16 cellular contexts compared by ENCODE assay signal in the genomic region with DNA sequence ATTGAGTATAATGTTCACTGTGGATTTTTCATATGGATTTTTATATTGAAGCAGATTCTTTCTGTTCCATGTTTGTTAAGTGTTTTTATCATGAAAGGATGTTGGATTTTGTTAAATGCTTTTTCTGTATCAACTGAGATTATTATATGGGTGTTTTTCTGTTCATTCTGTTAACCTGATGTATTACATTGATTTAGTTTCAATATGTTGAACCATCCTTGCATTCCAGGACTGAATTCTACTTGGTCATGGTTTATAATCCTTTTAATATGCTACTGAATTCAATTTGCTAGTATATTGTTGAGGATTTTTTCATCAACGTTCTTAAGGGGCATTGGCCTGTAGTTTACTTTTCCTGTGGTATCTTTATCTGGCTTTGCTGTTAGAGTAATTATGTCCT. TPM values are rescaled to one million over a fixed set of nuclear protein-coding genes. Genes with fewer than 3 reads are reported as not detected.
A peak's percentile ranks its signal among the peaks of the same experiment; 100 is the strongest.
DNase-seq lines count a peak whose midpoint lies in the region; ATAC-seq, FAIRE-seq and TF ChIP-seq lines count a peak whose summit lies in the region.
"Had no signal": no experiment of that assay in that cellular context is flagged by ENCODE, and none has a peak within 500 bp of the region (broad histone marks: within the 10 kb centered on the region; RNA-seq: fewer than 3 reads in every experiment).

No MANE protein-coding gene starts in this region.

- TF ChIP-seq RAD21 in K562 (CRISPR knock-in tag; conservative IDR thresholded peaks at IDR 0.05 in 1 of 2, IDR thresholded peaks at IDR 0.05 in 1 of 2): no peak

- H3K27me3 ChIP-seq in K562 (ENCODE audit: control insufficient read depth in 2 of 2, insufficient read depth in 2 of 2, low read length in 2 of 2) (no peaks in the 10 kb centered on the region), H7 (ENCODE audit: control insufficient read depth, insufficient read depth, low read length) (no peaks in the 10 kb centered on the region)

- no peak overlapping the region for H3K27ac ChIP-seq in K562 (ENCODE audit: extremely low read depth, low read depth, low read length)

- no peaks in the 10 kb centered on the region for H3K4me1 ChIP-seq in K562 (replicated peaks in 1 of 2; ENCODE audit: control insufficient read depth in 2 of 2, insufficient read depth in 2 of 2, low read length in 2 of 2)

- intact Hi-C loops in K562 (cut with micrococcal nuclease): loop anchor here (10.0 kb wide), 1 partner anchor 556 kb away; no protein-coding TSS in a partner anchor
- intact Hi-C loops in sciatic nerve (cut with DNase I): no loop called here

- no TSS peak for BruUV-seq in K562 (replicated peaks; lab: Mats Ljungman, UMichigan)

- H3K4me3 ChIP-seq in K562: no peak overlapping the region
- no peak overlapping the region for H3K4me3 ChIP-seq in H7 (ENCODE audit: insufficient read depth, low read depth, low read length)
- H3K4me3 ChIP-seq: GM23338 had no signal

- DNase-seq in NCI-H2227 (lab: John Stamatoyannopoulos, UW; ENCODE audit: unreplicated experiment) (peak; percentile 13), NCI-H2227 treated with DMSO at 0.1 percent for 48 hours (lab: John Stamatoyannopoulos, UW) (no peak), NAMALWA (ENCODE audit: low spot score) (peak; percentile 11), K562 (ENCODE audit: extremely low read depth in 1 of 4, low spot score in 3 of 4) (no peak), myocyte (ENCODE audit: low read depth) (peak; percentile 2), H7 (no peak), cortex of kidney (lab: John Stamatoyannopoulos, UW) (no peak), sciatic nerve (ENCODE audit: low spot score) (no peak)
- DNase-seq: C1 segment of cervical spinal cord; Calu3; CD4-positive, alpha-beta T cell; DMS153; GF-D8; H9 had no signal

- no peak overlapping the region for H3K9ac ChIP-seq in K562 (ENCODE audit: insufficient read depth in 1 of 2, low read depth in 2 of 2, low read length in 2 of 2)

- 0 out of 2 replicates have a peak, but pooled peaks cover 5% of the 10 kb centered on the region for H3K9me3 ChIP-seq in K562 (replicated peaks; ENCODE audit: control insufficient read depth, insufficient read depth, low read depth, low read length)

- FAIRE-seq in K562 (lab: Jason Lieb, UNC): no peak
- FAIRE-seq: GM19239 had no signal

- H4K20me1 ChIP-seq in K562 (replicated peaks; ENCODE audit: control insufficient read depth, insufficient read depth, low read length): no peaks in the 10 kb centered on the region

- TF ChIP-seq EP300 in K562 (IDR thresholded peaks at IDR 0.05; ENCODE audit: low read length): no peak

- H3K79me2 ChIP-seq in K562 (ENCODE audit: control insufficient read depth, insufficient read depth, low read length): no peaks in the 10 kb centered on the region

- no peak for TF ChIP-seq CTCF in K562 (IDR thresholded peaks at IDR 0.05 in 2 of 3, conservative IDR thresholded peaks at IDR 0.05 in 1 of 3; ENCODE audit: insufficient read depth in 2 of 3, low read depth in 1 of 3, low read length in 3 of 3)

- ATAC-seq in K562 (no peak), sciatic nerve (no peak)
- ATAC-seq: GM23338 had no signal

- no peaks in the 10 kb centered on the region for H3K9me1 ChIP-seq in K562 (ENCODE audit: control insufficient read depth, insufficient read depth, low read length)

- no peak overlapping the region for H2AFZ ChIP-seq in K562 (ENCODE audit: low read depth, low read length)
- H2AFZ ChIP-seq: GM23338 had no signal

- CTCF ChIA-PET in K562 (lab: Yijun Ruan, JAX; ENCODE audit: low intra/inter-chr PET ratio): no interaction called here

- in situ Hi-C loops in K562 (cut with MboI): no loop called here

- TF ChIP-seq POLR2A in K562 (conservative IDR thresholded peaks at IDR 0.05): no peak

- H3K36me3 ChIP-seq in K562 (ENCODE audit: control insufficient read depth, insufficient read depth, low read length) (no peaks in the 10 kb centered on the region), H7 (replicated peaks; ENCODE audit: control insufficient read depth, insufficient read depth, low read length) (no peaks in the 10 kb centered on the region)

- POLR2A ChIA-PET in K562 (lab: Yijun Ruan, JAX): no interaction called here

- H3K4me2 ChIP-seq in K562 (ENCODE audit: insufficient read depth, low read length): no peak overlapping the region
- H3K4me2 ChIP-seq: GM23338 had no signal

- WGBS in K562 (ENCODE audit: insufficient coverage, low coverage, missing lambda C conversion rate): 0% methylated on average over 1 of the region's 1 CpG

TF ChIP-seq in K562, 482 proteins besides CTCF, POLR2A, EP300 and RAD21:
- TF ChIP-seq CBX3 (IDR thresholded peaks at IDR 0.05; ENCODE audit: borderline replicate concordance in 1 of 2, low read length in 2 of 2): peak in 1 of 2 experiments; percentile 30; a peak in 1 of 3 replicates
- TF ChIP-seq TRIM28 (IDR thresholded peaks at IDR 0.05): 0 out of 2 replicates have a peak, but pooled peaks have one; percentile 35
- no peak for TF ChIP-seq TAF15 (IDR thresholded peaks at IDR 0.05; ENCODE audit: low read depth, low read length)
- TF ChIP-seq ZNF324 (CRISPR knock-in tag; IDR thresholded peaks at IDR 0.05): peak; percentile 98
- TF ChIP-seq ZFP36 (IDR thresholded peaks at IDR 0.05; ENCODE audit: low read depth, low read length, partially characterized antibody): no peak

RNA-seq across cellular contexts. Expression of gene CCDC30, which starts 55.8 kb away (rescaled TPM):
- total RNA-seq in K562 (2011; cell fraction: chromatin; rRNA removed; ENCODE audit: low replicate concordance): 0.23 and 1.9 TPM in 2 replicates
- 0.50 and 0.66 TPM in 2 replicates for total RNA-seq in K562 (2011; cell fraction: nucleolus; rRNA removed)
- 0.92 and 1.9 TPM in 2 replicates for total RNA-seq in K562 (2011; cell fraction: nucleoplasm; rRNA removed)
- total RNA-seq in K562 (2014; rRNA removed): 0.05 and 0.08 TPM in 2 replicates
- 0.40 and 1.8 TPM in 2 replicates for total RNA-seq in K562 (2014; rRNA removed; fragmentation: Illumina TruSeq; extraction: Trizol)
- total RNA-seq in K562 (2015; rRNA removed; fragmentation: Illumina TruSeq; extraction: Trizol): 0.36 and 0.41 TPM in 2 replicates
- total RNA-seq in K562 (2021): 0.76 and 0.91 TPM in 2 replicates
- polyA plus RNA-seq in K562 (2011; rRNA removed): 0.17 and 0.19 TPM in 2 replicates
- polyA plus RNA-seq in K562 (2011; cell fraction: cytosol; rRNA removed): not detected in 2 replicates
- polyA plus RNA-seq in K562 (2011; cell fraction: nucleus; rRNA removed): 0.21 and 0.33 TPM in 2 replicates
- polyA plus RNA-seq in K562 (2012): 0.56 and 0.60 TPM in 2 replicates
- 0.15 and 0.16 TPM in 2 replicates for polyA plus RNA-seq in K562 (2014; fragmentation: Illumina TruSeq; extraction: Trizol)
- polyA plus RNA-seq in K562 (2014; fragmentation: Nextera tagmentation; extraction: Ambion mirVana): under 1 TPM; 0.24 to 0.44 TPM
- polyA plus RNA-seq in K562 (2014; rRNA removed): 0.12 and 0.23 TPM in 2 replicates
- 0.09 and 0.32 TPM in 2 replicates for polyA minus RNA-seq in K562 (2011; rRNA and poly(A)+ RNA removed)
- polyA minus RNA-seq in K562 (2011; cell fraction: cytosol; rRNA and poly(A)+ RNA removed): not detected in 2 replicates
- polyA minus RNA-seq in K562 (2011; cell fraction: nucleus; rRNA and poly(A)+ RNA removed): 0.67 and 1.4 TPM in 2 replicates
- 0.11 and 0.78 TPM in 2 replicates for total RNA-seq in myocyte
- 1.0 TPM for polyA plus RNA-seq in myocyte (2012)
- 0.87 and 1.4 TPM in 2 replicates for total RNA-seq in H7 (2014; rRNA removed; shearing (Covaris generic))
- 10.9 TPM for total RNA-seq in sciatic nerve

Comparison
In these comparisons a context has a peak if more than half of its experiments do, and no peak if none do; other contexts are left out.
1. DNase-seq: peak in NCI-H2227 (single experiment), NAMALWA (single experiment) and myocyte (single experiment); none in NCI-H2227 treated with DMSO at 0.1 percent for 48 hours (single experiment), K562 (0 of 4), H7 (single experiment), cortex of kidney (single experiment) and sciatic nerve (single experiment).